ENCODE assay signal across 10 cellular contexts in the genomic region with DNA sequence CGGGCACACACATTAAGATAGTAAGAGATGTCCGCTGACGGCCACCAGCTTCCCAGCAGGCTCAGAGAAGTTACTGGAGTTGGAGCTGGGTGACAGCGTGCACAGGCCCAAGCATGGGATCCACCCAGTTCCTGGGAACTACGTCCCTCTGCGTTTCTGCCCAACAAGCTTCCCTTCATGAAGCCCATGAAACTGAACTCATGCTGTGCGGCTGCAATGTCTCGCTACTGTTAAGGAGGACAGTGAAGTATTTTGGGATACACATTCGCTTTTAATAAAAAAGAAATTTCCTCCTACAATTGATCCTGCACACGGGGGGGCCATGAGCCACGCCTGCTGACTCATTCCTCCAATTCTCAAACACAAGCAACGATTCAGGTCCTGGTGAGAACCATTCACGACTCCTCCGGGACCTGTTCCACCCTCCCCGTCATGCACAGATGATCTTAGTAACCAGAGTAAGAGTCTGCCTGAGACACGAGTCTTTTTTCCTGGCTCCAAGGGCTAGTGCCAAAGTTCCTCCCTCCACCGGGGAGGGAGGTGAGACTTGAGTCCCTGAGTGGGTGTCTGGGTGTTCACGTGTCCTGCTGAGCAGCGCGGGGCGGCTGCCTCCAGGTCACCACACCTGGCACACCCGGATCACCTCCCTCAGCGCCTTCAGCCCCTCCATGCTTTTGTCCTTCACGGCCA. TPM values are rescaled to one million over a fixed set of nuclear protein-coding genes. Genes with fewer than 3 reads are reported as not detected.
DNase-seq lines count a peak whose midpoint lies in the region; ATAC-seq and TF ChIP-seq lines count a peak whose summit lies in the region.
"Had no signal": no experiment of that assay in that cellular context is flagged by ENCODE, and none has a peak within 500 bp of the region (broad histone marks: within the 10 kb centered on the region; RNA-seq: fewer than 3 reads in every experiment).

No MANE protein-coding gene starts in this region.

- no peaks in the 10 kb centered on the region for H3K36me3 ChIP-seq in mucosa of descending colon (ENCODE audit: low read depth)
- peaks cover 0 to 1% of the 10 kb centered on the region in 2 donors for H3K36me3 ChIP-seq in body of pancreas (replicated peaks in 1 of 2; ENCODE audit: insufficient read depth in 1 of 2, low read depth in 2 of 2)

- peaks cover 24% of the 10 kb centered on the region for H3K36me3 Mint-ChIP-seq in HFFc6 (ENCODE audit: low read depth)

- WGBS in body of pancreas, 2 donors = 82 to 91% methylated on average over 17 to 24 of the region's 24 CpGs

- H3K4me1 Mint-ChIP-seq in HFFc6 (ENCODE audit: low read depth) = peaks cover 43% of the 10 kb centered on the region

- no peaks in the 10 kb centered on the region for H3K9me3 Mint-ChIP-seq in HFFc6

- H3K27me3 ChIP-seq in body of pancreas = no peaks in the 10 kb centered on the region

- TF ChIP-seq POLR2A in body of pancreas (IDR thresholded peaks at IDR 0.05) = no peak

- H3K4me3 ChIP-seq in astrocyte of the spinal cord (ENCODE audit: low read depth, low read length) (no peak overlapping the region), mucosa of descending colon (no peak overlapping the region), body of pancreas (no peak overlapping the region)
- H3K4me3 ChIP-seq: GM12878 had no signal

- ATAC-seq in mucosa of descending colon = peak; percentile 51
- no peak for ATAC-seq in body of pancreas
- ATAC-seq: GM12878 had no signal

- H3K9me3 ChIP-seq in mucosa of descending colon = no peaks in the 10 kb centered on the region
- no peaks in the 10 kb centered on the region for H3K9me3 ChIP-seq in body of pancreas

- intact Hi-C loops in mucosa of descending colon (cut with DNase I, micrococcal nuclease) (no loop called here), body of pancreas (cut with DNase I) (no loop called here)

- H3K4me1 ChIP-seq in mucosa of descending colon (ENCODE audit: low read depth) = peaks cover 36% of the 10 kb centered on the region
- H3K4me1 ChIP-seq in body of pancreas = peaks cover 25% of the 10 kb centered on the region

- no peak overlapping the region for H3K27ac ChIP-seq in body of pancreas

- DNase-seq in AG08395 (ENCODE audit: low spot score) (peak; percentile 76), HFFc6 (no peak), astrocyte of the spinal cord (ENCODE audit: low read depth, low spot score) (peak; percentile 89), mucosa of descending colon (peak; percentile 69 to 75 (median 72)), hepatic stellate cell (ENCODE audit: low spot score) (no peak), NCI-H2107 treated with DMSO at 0.1 percent for 48 hours (lab: John Stamatoyannopoulos, UW; ENCODE audit: unreplicated experiment) (no peak), activated T-cell treated with anti-CD3 and anti-CD28 coated beads for 4 hours (no peak), body of pancreas (no peak)

- H3K27me3 Mint-ChIP-seq in HFFc6 (ENCODE audit: insufficient read depth) = no peaks in the 10 kb centered on the region; the same call in 1 of the 2 replicates

- peak overlapping the region; percentile 57 for H3K27ac Mint-ChIP-seq in HFFc6

- H3K4me3 Mint-ChIP-seq in HFFc6 = peak overlapping the region; percentile 64

- TF ChIP-seq CTCF in HFFc6 (IDR thresholded peaks at IDR 0.05) = no peak
- no peak for TF ChIP-seq CTCF in astrocyte of the spinal cord (IDR thresholded peaks at IDR 0.05; ENCODE audit: low read depth, low read length)
- TF ChIP-seq CTCF in mucosa of descending colon (IDR thresholded peaks at IDR 0.05) = no peak
- no peak for TF ChIP-seq CTCF in body of pancreas (IDR thresholded peaks at IDR 0.05)

- in situ Hi-C loops in astrocyte of the spinal cord (cut with HindIII; ENCODE audit: low sequenced_read_pairs) = no loop called here

RNA-seq across cellular contexts. Expression of a gene that starts 2.6 kb away (rescaled TPM):
- total RNA-seq in HFFc6 (2021; fragmentation: NEBNext Ultra II Directional; extraction: Animal tissue kit (Norgen Biotek cat#: 25700)) = 10 to 100 TPM; 25.6 to 31.0 (median 28.2) TPM
- total RNA-seq in mucosa of descending colon = 10 to 100 TPM; 22.6 to 26.0 (median 22.9) TPM
- 10 to 100 TPM; 34.0 to 39.6 TPM for total RNA-seq in body of pancreas

RNA-seq across cellular contexts. Expression of a gene that starts 11.2 kb away (rescaled TPM):
- 1 to 10 TPM in 5 of 6 experiments, under 1 TPM in 1; 0.79 to 2.0 (median 1.5) TPM for total RNA-seq in HFFc6 (2021; fragmentation: NEBNext Ultra II Directional; extraction: Animal tissue kit (Norgen Biotek cat#: 25700))
- total RNA-seq in mucosa of descending colon (10 to 100 TPM; 36.7 to 87.9 (median 66.0) TPM), body of pancreas (10 to 100 TPM; 21.0 to 65.3 TPM)
- total RNA-seq: frontal cortex had no signal

RNA-seq across cellular contexts. Expression of a gene that starts 36.7 kb away (rescaled TPM):
- 10 to 100 TPM; 29.8 to 43.7 (median 31.5) TPM for total RNA-seq in HFFc6 (2021; fragmentation: NEBNext Ultra II Directional; extraction: Animal tissue kit (Norgen Biotek cat#: 25700))
- 10 to 100 TPM; 43.6 to 66.2 (median 52.2) TPM for total RNA-seq in mucosa of descending colon
- total RNA-seq in body of pancreas = 10 to 100 TPM; 25.7 to 52.7 TPM

Comparison
In these comparisons a context has a peak if more than half of its experiments do, and no peak if none do; other contexts are left out.
1. DNase-seq: peak in AG08395 (single experiment), astrocyte of the spinal cord (single experiment) and mucosa of descending colon (3 of 3); none in HFFc6 (single experiment), hepatic stellate cell (single experiment), NCI-H2107 treated with DMSO at 0.1 percent for 48 hours (single experiment), activated T-cell treated with anti-CD3 and anti-CD28 coated beads for 4 hours (single experiment) and body of pancreas (0 of 4).
2. RNA of a gene that starts 11.2 kb away (total RNA-seq): 36.7 to 87.9 TPM in mucosa of descending colon and 21.0 to 65.3 TPM in body of pancreas; 0.79 to 2.0 TPM in HFFc6; every median in the first group is over 4 times any median in the second.